10 cellular contexts compared by ENCODE assay signal in the genomic region with DNA sequence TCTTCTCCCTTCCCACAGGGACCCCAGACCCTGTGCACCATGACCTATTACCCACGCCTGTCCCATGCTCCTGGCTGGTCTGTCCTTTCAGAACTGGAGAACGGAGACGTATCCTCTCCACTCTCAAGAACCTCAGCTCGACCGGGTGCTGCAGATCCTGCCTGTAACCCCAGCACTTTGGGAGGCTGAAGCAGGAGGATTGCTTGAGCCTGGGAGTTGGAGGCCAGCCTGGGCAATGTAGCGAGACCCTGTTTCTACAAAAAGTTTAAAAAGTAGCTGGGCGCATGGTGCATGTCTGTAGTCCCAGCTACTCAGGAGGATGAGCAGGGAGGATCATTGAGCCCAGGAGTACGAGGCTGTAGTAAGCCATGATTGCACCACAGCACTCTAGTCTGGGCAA. TPM values are rescaled to one million over a fixed set of nuclear protein-coding genes. Genes with fewer than 3 reads are reported as not detected.
"Had no signal": no experiment of that assay in that cellular context is flagged by ENCODE, and none has a peak within 500 bp of the region (broad histone marks: within the 10 kb centered on the region; RNA-seq: fewer than 3 reads in every experiment).

No MANE protein-coding gene starts in this region.

- H3K4me1 Mint-ChIP-seq: IgD-negative memory B cell had no signal

- H3K9me3 Mint-ChIP-seq: HFFc6 had no signal

- H3K36me3 Mint-ChIP-seq: IgD-negative memory B cell had no signal

- DNase-seq: H9, HCEC 1CT, HFFc6, KG1 had no signal

- H3K4me3 Mint-ChIP-seq: GM23338, H9, HFFc6, IgD-negative memory B cell had no signal

- ATAC-seq: GM23338, HepG2 had no signal

- H3K27ac ChIP-seq: HL-60 had no signal

- H3K27ac Mint-ChIP-seq: GM23338, H9, HFFc6 had no signal

- H2AFZ ChIP-seq: GM23338 had no signal

- H3K4me2 ChIP-seq: GM23338 had no signal

- H3K4me3 ChIP-seq: GM23338 had no signal

RNA-seq across cellular contexts. Expression of a gene that starts 37.2 kb away (rescaled TPM):
- total RNA-seq: GM23338, H1, HepG2, HFFc6, HT1080 had no signal
- polyA plus RNA-seq: HepG2, IgD-negative memory B cell had no signal
